8 cellular contexts compared by ENCODE assay signal in genomic region chr4:182809417-182810102, GRCh38.
A peak's percentile ranks its signal among the peaks of the same experiment; 100 is the strongest.
DNase-seq lines count a peak whose midpoint lies in the region; ATAC-seq, FAIRE-seq and TF ChIP-seq lines count a peak whose summit lies in the region.

No MANE protein-coding gene starts in this region.

- H3K4me2 ChIP-seq in GM12878 (ENCODE audit: control insufficient read depth, insufficient read depth), result peak overlapping the region; percentile 71

- no peaks in the 10 kb centered on the region for H4K20me1 ChIP-seq in GM12878 (ENCODE audit: control insufficient read depth, insufficient read depth)

- RAD21 ChIA-PET in GM12878 (lab: Charles Lee; ENCODE audit: unreplicated experiment), result interaction anchor here (1.0 to 1.2 kb wide), 3 partner anchors 109 to 333 kb away, joined by 3 to 9 read pairs (median 8); no protein-coding TSS in a partner anchor

- H3K27ac ChIP-seq in GM12878 (ENCODE audit: control insufficient read depth, insufficient read depth), result peak overlapping the region; percentile 82
- no peak overlapping the region for H3K27ac ChIP-seq in heart right ventricle

- H3K4me1 ChIP-seq in GM12878 (ENCODE audit: control insufficient read depth, insufficient read depth, low read length) (peaks cover 24% of the 10 kb centered on the region), heart right ventricle (peaks cover 0 to 16% (median 5%) of the 10 kb centered on the region in 9 donors)

- TF ChIP-seq POLR2A in GM12878 (IDR thresholded peaks at IDR 0.05; ENCODE audit: low read depth, low read length), result no peak

- H3K36me3 ChIP-seq in GM12878 (ENCODE audit: control insufficient read depth in 2 of 2, insufficient read depth in 2 of 2, low read length in 1 of 2) (no peaks in the 10 kb centered on the region), heart right ventricle (no peaks in the 10 kb centered on the region)

- SMC1A ChIA-PET in GM12878 (lab: Charles Lee; ENCODE audit: uncharacterized antibody, unreplicated experiment), result interaction anchor here (0.8 to 1.0 kb wide), 4 partner anchors 106 to 452 kb away, joined by 3 to 6 read pairs (median 3); no protein-coding TSS in a partner anchor

- H3K27me3 ChIP-seq in GM12878 (replicated peaks in 1 of 2; ENCODE audit: control insufficient read depth in 2 of 2, insufficient read depth in 2 of 2, low read length in 1 of 2) (no peaks in the 10 kb centered on the region), heart right ventricle (peaks cover 0 to 10% (median 0%) of the 10 kb centered on the region in 7 donors)

- 0 out of 2 replicates have a peak, but pooled peaks have one; percentile 8 for TF ChIP-seq RAD21 in GM12878 (IDR thresholded peaks at IDR 0.05; ENCODE audit: insufficient read depth, low read depth, low read length)

- DNase-seq in EH (ENCODE audit: low read depth) (peak; percentile 6), GM12878 (ENCODE audit: low read depth, low spot score) (no peak), NCI-H510A (lab: John Stamatoyannopoulos, UW) (no peak), HCEC 1CT (no peak), retina (no peak), heart right ventricle (no peak)

- TF ChIP-seq CTCF in GM12878 (IDR thresholded peaks at IDR 0.05 in 2 of 3, conservative IDR thresholded peaks at IDR 0.05 in 1 of 3; ENCODE audit: control insufficient read depth in 2 of 3, extremely low read depth in 1 of 3, insufficient read depth in 1 of 3, low read depth in 3 of 3, low read length in 3 of 3) (peak; percentile 23 to 45 (median 41); a peak in 5 of 6 replicates), heart right ventricle (IDR thresholded peaks at IDR 0.05) (no peak)

- ATAC-seq in GM19452 (IDR thresholded peaks at IDR 0.05; ENCODE audit: unreplicated experiment) (peak; percentile 25), HG03432 (IDR thresholded peaks at IDR 0.05; ENCODE audit: unreplicated experiment) (peak; percentile 30), GM12878 (peak; percentile 57), heart right ventricle (no peak)

- no TSS peak for BruUV-seq in GM12878 (replicated peaks; lab: Mats Ljungman, UMichigan)

- TF ChIP-seq EP300 in GM12878 (IDR thresholded peaks at IDR 0.05; ENCODE audit: borderline replicate concordance in 1 of 2, control insufficient read depth in 1 of 2, low read depth in 2 of 2, low read length in 2 of 2), result no peak

- H3K4me3 ChIP-seq in GM12878 (0 out of 2 replicates have a peak overlapping the region, but pooled peaks have one; percentile 9), heart right ventricle (no peak overlapping the region)

- peaks cover 7% of the 10 kb centered on the region; the same call in 2 of the 3 replicates for H3K9me3 ChIP-seq in GM12878 (replicated peaks; ENCODE audit: control insufficient read depth, insufficient read depth, low read length)
- peaks cover 0 to 22% (median 0%) of the 10 kb centered on the region in 11 donors for H3K9me3 ChIP-seq in heart right ventricle

- H2AFZ ChIP-seq in GM12878 (ENCODE audit: control insufficient read depth, low read depth, low read length), result peak overlapping the region; percentile 77

- WGBS in GM12878 (ENCODE audit: insufficient coverage, insufficient replicate concordance, low lambda C conversion rate, missing lambda C conversion rate), result 0% methylated on average over 5 of the region's 5 CpGs
- WGBS in heart right ventricle, 2 donors, result 77 to 90% methylated on average over 5 of the region's 5 CpGs

- POLR2A ChIA-PET in GM12878 (lab: Charles Lee), result interaction anchor here (1.1 kb wide), 1 partner anchor 109 kb away, joined by 4 read pairs; no protein-coding TSS in a partner anchor

- intact Hi-C loops in GM12878 (cut with micrococcal nuclease; ENCODE audit: unreplicated experiment), result loop anchor here (1.0 to 10.0 kb wide), 4 partner anchors 116 to 1665 kb away; no protein-coding TSS in a partner anchor
- intact Hi-C loops in heart right ventricle (cut with DNase I), result loop anchor here (5.0 to 10.0 kb wide), 3 partner anchors 332 to 1665 kb away; no protein-coding TSS in a partner anchor

- CTCF ChIA-PET in GM12878 (lab: Yijun Ruan, JAX), result interaction anchor here (1.0 to 1.2 kb wide), 2 partner anchors 116 to 332 kb away, joined by 3 to 19 read pairs; no protein-coding TSS in a partner anchor

- in situ Hi-C loops in GM12878 (cut with MboI), result loop anchor here (5.0 kb wide), 1 partner anchor 327 kb away; no protein-coding TSS in a partner anchor

- peak overlapping the region; percentile 40; the same call in 1 of the 2 replicates for H3K9ac ChIP-seq in GM12878 (ENCODE audit: control insufficient read depth, insufficient read depth, low read length)

- FAIRE-seq in GM12878 (lab: Jason Lieb, UNC), result no peak

- H3K79me2 ChIP-seq in GM12878 (ENCODE audit: control insufficient read depth, insufficient read depth, low read length), result no peaks in the 10 kb centered on the region

TF ChIP-seq in GM12878, 131 proteins besides CTCF, POLR2A, EP300 and RAD21:
- 0 out of 2 replicates have a peak, but pooled peaks have one; percentile 29 for TF ChIP-seq NBN (IDR thresholded peaks at IDR 0.05)
- TF ChIP-seq DPF2 (IDR thresholded peaks at IDR 0.05), result peak; percentile 4; the same call in 1 of the 2 replicates
- TF ChIP-seq GATAD2B (conservative IDR thresholded peaks at IDR 0.05; ENCODE audit: low read depth), result 0 out of 2 replicates have a peak, but pooled peaks have one; percentile 42
- no peak for TF ChIP-seq MTA3 (IDR thresholded peaks at IDR 0.05; ENCODE audit: borderline replicate concordance, low read length)
- TF ChIP-seq PAX5 (IDR thresholded peaks at IDR 0.05; ENCODE audit: borderline replicate concordance, low read depth, low read length), result peak; percentile 55; the same call in 1 of the 2 replicates

Comparison
In these comparisons a context has a peak if more than half of its experiments do, and no peak if none do; other contexts are left out.
1. ATAC-seq: peak in GM19452 (single experiment), HG03432 (single experiment) and GM12878 (single experiment); none in heart right ventricle (0 of 8).
2. CTCF ChIP-seq: peak in GM12878 (3 of 3); none in heart right ventricle (0 of 9).